Comparison of ENCODE assay signal across 8 cellular contexts in genomic region chr15:70362911-70363310, GRCh38.
DNase-seq lines count a peak whose midpoint lies in the region; ATAC-seq, FAIRE-seq and TF ChIP-seq lines count a peak whose summit lies in the region.

No MANE protein-coding gene starts in this region.

- H3K36me3 ChIP-seq in SK-N-SH (replicated peaks in 1 of 2; ENCODE audit: control insufficient read depth in 1 of 2, insufficient read depth in 2 of 2, low read length in 1 of 2) (no peaks in the 10 kb centered on the region), cardiac muscle cell (no peaks in the 10 kb centered on the region), small intestine (ENCODE audit: control insufficient read depth in 2 of 2, insufficient read depth in 2 of 2, low read length in 2 of 2) (no peaks in the 10 kb centered on the region)

- H3K9ac ChIP-seq in SK-N-SH: no peak overlapping the region

- no peak overlapping the region for H3K27ac Mint-ChIP-seq in activated naive CD8-positive, alpha-beta T cell treated with anti-CD3 and anti-CD28 coated beads for 36 hours

- POLR2A ChIA-PET in SK-N-SH (lab: Yijun Ruan, JAX): no interaction called here

- no peak overlapping the region; a peak in 1 of 4 replicates for H3K27ac ChIP-seq in SK-N-SH (ENCODE audit: low read depth in 2 of 2, low read length in 1 of 2)
- no peak overlapping the region for H3K27ac ChIP-seq in cardiac muscle cell
- H3K27ac ChIP-seq in small intestine (ENCODE audit: low read depth in 1 of 2, low read length in 1 of 2): no peak overlapping the region

- H3K27me3 ChIP-seq in SK-N-SH (ENCODE audit: insufficient read depth) (no peaks in the 10 kb centered on the region), cardiac muscle cell (peaks cover 29% of the 10 kb centered on the region), small intestine (ENCODE audit: control insufficient read depth in 2 of 2, insufficient read depth in 2 of 2, low read length in 2 of 2) (no peaks in the 10 kb centered on the region)

- H3K9me3 Mint-ChIP-seq in activated naive CD8-positive, alpha-beta T cell treated with anti-CD3 and anti-CD28 coated beads for 36 hours: no peaks in the 10 kb centered on the region

- no peaks in the 10 kb centered on the region for H3K36me3 Mint-ChIP-seq in activated naive CD8-positive, alpha-beta T cell treated with anti-CD3 and anti-CD28 coated beads for 36 hours

- H3F3A ChIP-seq in SK-N-SH (replicated peaks; ENCODE audit: insufficient read depth): no peaks in the 10 kb centered on the region

- H3K4me1 ChIP-seq in SK-N-SH (ENCODE audit: control insufficient read depth in 1 of 2, insufficient read depth in 2 of 2, low read depth in 1 of 2, low read length in 1 of 2) (peaks cover 0 to 14% of the 10 kb centered on the region in 2 experiments; a peak in 1 of 4 replicates), cardiac muscle cell (ENCODE audit: low read depth) (no peaks in the 10 kb centered on the region), small intestine (ENCODE audit: control insufficient read depth in 2 of 2, insufficient read depth in 1 of 2, low read depth in 1 of 2, low read length in 1 of 2) (no peaks in the 10 kb centered on the region)

- peaks cover 17% of the 10 kb centered on the region for H3K27me3 Mint-ChIP-seq in activated naive CD8-positive, alpha-beta T cell treated with anti-CD3 and anti-CD28 coated beads for 36 hours

- H3K9me2 ChIP-seq in SK-N-SH: no peaks in the 10 kb centered on the region

- no peaks in the 10 kb centered on the region; the same call in 1 of the 2 replicates for H3K9me3 ChIP-seq in SK-N-SH
- H3K9me3 ChIP-seq in cardiac muscle cell (ENCODE audit: low read depth): no peaks in the 10 kb centered on the region
- H3K9me3 ChIP-seq in small intestine (ENCODE audit: control insufficient read depth, low read depth): no peaks in the 10 kb centered on the region

- no peak overlapping the region for H3K4me2 ChIP-seq in SK-N-SH

- CTCF ChIA-PET in SK-N-SH (lab: Yijun Ruan, JAX): interaction anchor here (1.0 to 1.8 kb wide), 8 partner anchors 8 to 262 kb away, joined by 3 to 9 read pairs (median 4); no protein-coding TSS in a partner anchor

- TF ChIP-seq CTCF in SK-N-SH (IDR thresholded peaks at IDR 0.05): peak; percentile 54
- peak; percentile 85 for TF ChIP-seq CTCF in cardiac muscle cell (IDR thresholded peaks at IDR 0.05; ENCODE audit: low read depth, low read length)

- peaks cover 5% of the 10 kb centered on the region for H3K4me1 Mint-ChIP-seq in activated naive CD8-positive, alpha-beta T cell treated with anti-CD3 and anti-CD28 coated beads for 36 hours

- no peak for TF ChIP-seq EP300 in SK-N-SH (IDR thresholded peaks at IDR 0.05; ENCODE audit: borderline replicate concordance in 1 of 2, low read depth in 1 of 2, low read length in 1 of 2)

- H4K20me1 ChIP-seq in SK-N-SH (ENCODE audit: insufficient read depth): no peaks in the 10 kb centered on the region

- peak; percentile 21 for DNase-seq in SKM-1 (lab: John Stamatoyannopoulos, UW; ENCODE audit: unreplicated experiment)
- DNase-seq in SKM-1 treated with dmso at 0.1 percent for 144 hours (lab: John Stamatoyannopoulos, UW; ENCODE audit: unreplicated experiment): no peak
- peak; percentile 71 for DNase-seq in SK-N-SH
- peak; percentile 67 to 75 for DNase-seq in cardiac muscle cell (ENCODE audit: low read depth in 1 of 2, low spot score in 1 of 2)
- DNase-seq in small intestine: peak; percentile 40
- DNase-seq in DMS153 (lab: John Stamatoyannopoulos, UW): no peak
- DNase-seq in activated naive CD8-positive, alpha-beta T cell treated with anti-CD3 and anti-CD28 coated beads for 36 hours: no peak

- H3K4me3 ChIP-seq in SK-N-SH (ENCODE audit: low read depth in 2 of 2, low read length in 1 of 2): no peak overlapping the region
- H3K4me3 ChIP-seq in cardiac muscle cell: no peak overlapping the region
- no peak overlapping the region for H3K4me3 ChIP-seq in small intestine (ENCODE audit: low read depth in 1 of 2, low read length in 2 of 2)

- FAIRE-seq in small intestine (lab: Jason Lieb, UNC): no peak

- TF ChIP-seq RAD21 in SK-N-SH (IDR thresholded peaks at IDR 0.05; ENCODE audit: low read length): peak; percentile 71

- no peak overlapping the region for H2AFZ ChIP-seq in SK-N-SH (ENCODE audit: low read depth)

- 80% methylated on average over 6 of the region's 6 CpGs for WGBS in SK-N-SH (ENCODE audit: low lambda C conversion rate)
- 28 to 42% (median 34%) methylated on average over 6 of the region's 6 CpGs for WGBS in small intestine, 3 donors

- H3K79me2 ChIP-seq in SK-N-SH (ENCODE audit: insufficient read depth): no peaks in the 10 kb centered on the region

- H3K4me3 Mint-ChIP-seq in activated naive CD8-positive, alpha-beta T cell treated with anti-CD3 and anti-CD28 coated beads for 36 hours: no peak overlapping the region

- ATAC-seq in HG02759 (IDR thresholded peaks at IDR 0.05; ENCODE audit: unreplicated experiment): no peak

TF ChIP-seq in SK-N-SH, 30 proteins besides CTCF, POLR2A, EP300 and RAD21:
- TF ChIP-seq FOXJ3 (CRISPR knock-in tag; IDR thresholded peaks at IDR 0.05) (no peak), RCOR1 (IDR thresholded peaks at IDR 0.05; ENCODE audit: low read length) (no peak), SMC3 (IDR thresholded peaks at IDR 0.05; ENCODE audit: low read depth, low read length) (peak; percentile 70)

Comparison
In these comparisons a context has a peak if more than half of its experiments do, and no peak if none do; other contexts are left out.
1. DNase-seq: peak in SKM-1 (single experiment), SK-N-SH (single experiment), cardiac muscle cell (2 of 2) and small intestine (single experiment); none in SKM-1 treated with dmso at 0.1 percent for 144 hours (single experiment), DMS153 (single experiment) and activated naive CD8-positive, alpha-beta T cell treated with anti-CD3 and anti-CD28 coated beads for 36 hours (single experiment).